ENCODE assay signal across 18 cellular contexts in genomic region chr20:57427239-57428127, GRCh38. TPM values are rescaled to one million over a fixed set of nuclear protein-coding genes. Genes with fewer than 3 reads are reported as not detected.
DNase-seq lines count a peak whose midpoint lies in the region; ATAC-seq and TF ChIP-seq lines count a peak whose summit lies in the region.
"Had no signal": no experiment of that assay in that cellular context is flagged by ENCODE, and none has a peak within 500 bp of the region (broad histone marks: within the 10 kb centered on the region; RNA-seq: fewer than 3 reads in every experiment).

No MANE protein-coding gene starts in this region.

- H4K20me1 ChIP-seq in BLaER1: no peaks in the 10 kb centered on the region

- H3K27me3 Mint-ChIP-seq in CD14-positive monocyte (ENCODE audit: low read depth in 3 of 3): peaks cover 2 to 7% (median 5%) of the 10 kb centered on the region in 3 donors

- H3K27ac ChIP-seq in BLaER1 (peak overlapping the region; percentile 92), right lobe of liver (peak overlapping the region; percentile 69 to 95 (median 89))

- no peak for TF ChIP-seq POLR2A in right lobe of liver (IDR thresholded peaks at IDR 0.05)

- H3K9me3 Mint-ChIP-seq in CD14-positive monocyte: peaks cover 0 to 6% (median 0%) of the 10 kb centered on the region in 7 donors
- H3K9me3 Mint-ChIP-seq: GM23338 had no signal

- H3K36me3 Mint-ChIP-seq in CD14-positive monocyte: peaks cover 3 to 4% of the 10 kb centered on the region in 2 donors

- peaks cover 78% of the 10 kb centered on the region for H3K4me1 Mint-ChIP-seq in CD14-positive monocyte

- WGBS in right lobe of liver (ENCODE audit: insufficient coverage, low coverage, low lambda C conversion rate, missing lambda C conversion rate): 76% methylated on average over 11 of the region's 11 CpGs

- no peak overlapping the region; the same call in 1 of the 2 replicates for H3K9ac ChIP-seq in BLaER1

- H3K4me1 ChIP-seq in BLaER1: peaks cover 100% of the 10 kb centered on the region
- H3K4me1 ChIP-seq in right lobe of liver: peaks cover 0 to 15% (median 5%) of the 10 kb centered on the region in 4 donors
- H3K4me1 ChIP-seq: BE2C had no signal

- H3K36me3 ChIP-seq in BLaER1 (no peaks in the 10 kb centered on the region), right lobe of liver (no peaks in the 10 kb centered on the region)
- H3K36me3 ChIP-seq: BE2C had no signal

- H3K4me2 ChIP-seq in BLaER1: peak overlapping the region; percentile 86
- H3K4me2 ChIP-seq: GM23338 had no signal

- no peak overlapping the region for H3K4me3 Mint-ChIP-seq in CD14-positive monocyte
- H3K4me3 Mint-ChIP-seq: GM23338 had no signal

- H3K27ac Mint-ChIP-seq in CD14-positive monocyte: peak overlapping the region in 4 of 7 donors; percentile 30 to 77 (median 54)
- H3K27ac Mint-ChIP-seq: GM23338 had no signal

- H3K4me3 ChIP-seq in BLaER1 (no peak overlapping the region), right lobe of liver (no peak overlapping the region)
- H3K4me3 ChIP-seq: GM23338 had no signal

- ATAC-seq in right lobe of liver: no peak
- ATAC-seq: GM23338 had no signal

- DNase-seq in CD14-positive monocyte (ENCODE audit: low spot score): no peak
- DNase-seq in RPMI7951 (ENCODE audit: low read depth): peak; percentile 45
- DNase-seq in right lobe of liver: peak in 1 of 3 donors; percentile 32
- no peak for DNase-seq in NCI-H2107 treated with DMSO at 0.1 percent for 48 hours (lab: John Stamatoyannopoulos, UW; ENCODE audit: unreplicated experiment)
- DNase-seq in islet precursor cell: no peak
- no peak for DNase-seq in activated gamma-delta T cell treated with Interleukin-2 at 50 U/mL for 16 hours
- no peak for DNase-seq in iPS-NIHi11 (ENCODE audit: low spot score)
- DNase-seq: BE2C, GDM1, HCEC 1CT, NCI-H1105, NCI-H2029 treated with DMSO at 0.1 percent for 48 hours, NCI-H2171 treated with DMSO at 0.1 percent for 48 hours, NCI-H446, NCI-H526, SHP77 had no signal

- H3K9me3 ChIP-seq in BLaER1 (no peaks in the 10 kb centered on the region), right lobe of liver (no peaks in the 10 kb centered on the region)
- H3K9me3 ChIP-seq: BE2C had no signal

- intact Hi-C loops in CD14-positive monocyte (cut with micrococcal nuclease): no loop called here
- intact Hi-C loops in right lobe of liver (cut with DNase I): no loop called here

- TF ChIP-seq CTCF in CD14-positive monocyte (IDR thresholded peaks at IDR 0.05): no peak
- TF ChIP-seq CTCF in right lobe of liver (IDR thresholded peaks at IDR 0.05): no peak

- H3K27me3 ChIP-seq in BLaER1: no peaks in the 10 kb centered on the region
- no peaks in the 10 kb centered on the region for H3K27me3 ChIP-seq in right lobe of liver
- H3K27me3 ChIP-seq: BE2C had no signal

RNA-seq across cellular contexts. Expression of gene RBM38, which starts 36.3 kb away (rescaled TPM):
- polyA plus RNA-seq in CD14-positive monocyte: 10 to 100 TPM in 1 of 2 donors, 1 to 10 TPM in 1; 7.5 to 17.8 TPM
- total RNA-seq in RPMI7951 (2014; rRNA removed; shearing (Covaris generic)): 9.9 and 10.3 TPM in 2 replicates
- total RNA-seq in right lobe of liver: 10 to 100 TPM in 3 of 6 experiments, 1 to 10 TPM in 3; 3.9 to 16.9 (median 9.6) TPM
